ENCODE assay signal across 9 cellular contexts in genomic region chr7:142797799-142798377, GRCh38. TPM values are rescaled to one million over a fixed set of nuclear protein-coding genes. Genes with fewer than 3 reads are reported as not detected.
DNase-seq lines count a peak whose midpoint lies in the region; ATAC-seq lines count a peak whose summit lies in the region.
"Had no signal": no experiment of that assay in that cellular context is flagged by ENCODE, and none has a peak within 500 bp of the region (broad histone marks: within the 10 kb centered on the region; RNA-seq: fewer than 3 reads in every experiment).

No MANE protein-coding gene starts in this region.

- no peaks in the 10 kb centered on the region for H3K9me3 Mint-ChIP-seq in activated CD8-positive, alpha-beta memory T cell treated with anti-CD3 and anti-CD28 coated beads, Interleukin-2, amount 10 ng/mL, durations not matched to agents 7 days and 5 days (ENCODE audit: low read depth)
- H3K9me3 Mint-ChIP-seq in stimulated activated memory B cell treated with anti-CD40 and anti-IgM and Interleukin-4, amounts not matched to agents 10 μg/mL and 1 μg/mL and 100 μg/mL, for 72 hours = no peaks in the 10 kb centered on the region

- H3K27me3 Mint-ChIP-seq in activated CD8-positive, alpha-beta memory T cell treated with anti-CD3 and anti-CD28 coated beads, Interleukin-2, amount 10 ng/mL, durations not matched to agents 7 days and 5 days = no peaks in the 10 kb centered on the region
- H3K27me3 Mint-ChIP-seq in stimulated activated memory B cell treated with anti-CD40 and anti-IgM and Interleukin-4, amounts not matched to agents 10 μg/mL and 1 μg/mL and 100 μg/mL, for 72 hours = no peaks in the 10 kb centered on the region

- CTCF ChIA-PET in activated CD8-positive, alpha-beta memory T cell treated with anti-CD3 and anti-CD28 coated beads, Interleukin-2, amount 10 ng/mL, durations not matched to agents 7 days and 5 days (lab: Charles Lee) = interaction anchor here (0.9 to 7.0 kb wide), 8 partner anchors 8 to 411 kb away, joined by 3 to 127 read pairs (median 6); no protein-coding TSS in a partner anchor

- peaks cover 74% of the 10 kb centered on the region for H3K36me3 Mint-ChIP-seq in activated CD8-positive, alpha-beta memory T cell treated with anti-CD3 and anti-CD28 coated beads, Interleukin-2, amount 10 ng/mL, durations not matched to agents 7 days and 5 days
- H3K36me3 Mint-ChIP-seq in stimulated activated memory B cell treated with anti-CD40 and anti-IgM and Interleukin-4, amounts not matched to agents 10 μg/mL and 1 μg/mL and 100 μg/mL, for 72 hours = peaks cover 57% of the 10 kb centered on the region

- DNase-seq in H7 (peak; percentile 53), iPS DF 6.9 (ENCODE audit: low read depth, low spot score) (no peak), NCI-H1417 treated with DMSO at 0.1 percent for 48 hours (lab: John Stamatoyannopoulos, UW) (no peak), NCI-H2227 treated with DMSO at 0.1 percent for 48 hours (lab: John Stamatoyannopoulos, UW) (no peak), GDM1 (lab: John Stamatoyannopoulos, UW) (no peak)
- DNase-seq in activated CD8-positive, alpha-beta memory T cell treated with anti-CD3 and anti-CD28 coated beads, Interleukin-2, amount 10 ng/mL, durations not matched to agents 7 days and 5 days = no peak

- H3K27ac ChIP-seq in iPS DF 6.9 (ENCODE audit: low read length) = no peak overlapping the region
- H3K27ac ChIP-seq: HL-60 had no signal

- peak overlapping the region; percentile 100 for H3K4me3 Mint-ChIP-seq in activated CD8-positive, alpha-beta memory T cell treated with anti-CD3 and anti-CD28 coated beads, Interleukin-2, amount 10 ng/mL, durations not matched to agents 7 days and 5 days
- peak overlapping the region; percentile 93 for H3K4me3 Mint-ChIP-seq in stimulated activated memory B cell treated with anti-CD40 and anti-IgM and Interleukin-4, amounts not matched to agents 10 μg/mL and 1 μg/mL and 100 μg/mL, for 72 hours

- peaks cover 4% of the 10 kb centered on the region; the same call in 1 of the 2 replicates for H3K4me1 ChIP-seq in iPS DF 6.9 (ENCODE audit: control insufficient read depth, insufficient read depth, low read length)

- H3K4me1 Mint-ChIP-seq in activated CD8-positive, alpha-beta memory T cell treated with anti-CD3 and anti-CD28 coated beads, Interleukin-2, amount 10 ng/mL, durations not matched to agents 7 days and 5 days = peaks cover 71% of the 10 kb centered on the region
- H3K4me1 Mint-ChIP-seq in stimulated activated memory B cell treated with anti-CD40 and anti-IgM and Interleukin-4, amounts not matched to agents 10 μg/mL and 1 μg/mL and 100 μg/mL, for 72 hours = peaks cover 75% of the 10 kb centered on the region

- ATAC-seq in activated CD8-positive, alpha-beta memory T cell treated with anti-CD3 and anti-CD28 coated beads, Interleukin-2, amount 10 ng/mL, durations not matched to agents 7 days and 5 days = no peak
- peak; percentile 39 for ATAC-seq in stimulated activated memory B cell treated with anti-CD40 and anti-IgM and Interleukin-4, amounts not matched to agents 10 μg/mL and 1 μg/mL and 100 μg/mL, for 72 hours
- no peak for ATAC-seq in GM21423 (IDR thresholded peaks at IDR 0.05; ENCODE audit: unreplicated experiment)

- H3K9me3 ChIP-seq in iPS DF 6.9 (ENCODE audit: control insufficient read depth, insufficient read depth, low read length) = no peaks in the 10 kb centered on the region

- H3K4me3 ChIP-seq in H7 (ENCODE audit: insufficient read depth, low read depth, low read length) = peak overlapping the region; percentile 47
- H3K4me3 ChIP-seq in iPS DF 6.9 (ENCODE audit: low read length) = peak overlapping the region; percentile 64; the same call in 1 of the 2 replicates

- H3K27ac Mint-ChIP-seq in activated CD8-positive, alpha-beta memory T cell treated with anti-CD3 and anti-CD28 coated beads, Interleukin-2, amount 10 ng/mL, durations not matched to agents 7 days and 5 days = peak overlapping the region; percentile 92
- H3K27ac Mint-ChIP-seq in stimulated activated memory B cell treated with anti-CD40 and anti-IgM and Interleukin-4, amounts not matched to agents 10 μg/mL and 1 μg/mL and 100 μg/mL, for 72 hours = peak overlapping the region; percentile 99

- no CpG with 5 or more reads among the region's 13 CpGs for WGBS in iPS DF 6.9 (ENCODE audit: insufficient coverage, insufficient read length)

- H3K27me3 ChIP-seq in H7 (ENCODE audit: control insufficient read depth, insufficient read depth, low read length) (peaks cover 47% of the 10 kb centered on the region), iPS DF 6.9 (ENCODE audit: control insufficient read depth, insufficient read depth, low read length) (peaks cover 21% of the 10 kb centered on the region; the same call in 1 of the 2 replicates)

- H3K36me3 ChIP-seq in H7 (replicated peaks; ENCODE audit: control insufficient read depth, insufficient read depth, low read length) (no peaks in the 10 kb centered on the region), iPS DF 6.9 (ENCODE audit: control insufficient read depth, insufficient read depth, low read length) (no peaks in the 10 kb centered on the region)

RNA-seq across cellular contexts. Expression of gene PRSS2, which starts 27.1 kb away (rescaled TPM):
- 0.97 TPM in 1 of 2 replicates, not detected in the other for total RNA-seq in H7 (2014; rRNA removed; shearing (Covaris generic))
- total RNA-seq in activated CD8-positive, alpha-beta memory T cell treated with anti-CD3 and anti-CD28 coated beads, Interleukin-2, amount 10 ng/mL, durations not matched to agents 7 days and 5 days = not detected

RNA-seq across cellular contexts. Expression of gene PRSS1, which starts 48.6 kb away (rescaled TPM):
- 0.62 and 0.96 TPM in 2 replicates for total RNA-seq in H7 (2014; rRNA removed; shearing (Covaris generic))
- not detected for total RNA-seq in activated CD8-positive, alpha-beta memory T cell treated with anti-CD3 and anti-CD28 coated beads, Interleukin-2, amount 10 ng/mL, durations not matched to agents 7 days and 5 days

RNA-seq across cellular contexts. Expression of gene EPHB6, which starts 57.0 kb away (rescaled TPM):
- 4.0 and 8.8 TPM in 2 replicates for total RNA-seq in H7 (2014; rRNA removed; shearing (Covaris generic))
- total RNA-seq in activated CD8-positive, alpha-beta memory T cell treated with anti-CD3 and anti-CD28 coated beads, Interleukin-2, amount 10 ng/mL, durations not matched to agents 7 days and 5 days = 1 to 10 TPM; 5.1 to 7.5 TPM
